ENCODE assay signal across 1 cellular context in genomic region chr21:35840949-35841348, GRCh38.
TF ChIP-seq lines count a peak whose summit lies in the region.

No MANE protein-coding gene starts in this region.

TF ChIP-seq in GM23338, 12 proteins besides CTCF, POLR2A, EP300 and RAD21 (continued from another document):
- TF ChIP-seq ETS1 (IDR thresholded peaks at IDR 0.05), result no peak
- TF ChIP-seq POLR2AphosphoS5 (IDR thresholded peaks at IDR 0.05; ENCODE audit: low read depth), result no peak
- TF ChIP-seq REST (IDR thresholded peaks at IDR 0.05; ENCODE audit: unreplicated experiment), result no peak
- TF ChIP-seq ZNF114 (CRISPR knock-in tag; IDR thresholded peaks at IDR 0.05), result no peak
- no peak for TF ChIP-seq CREB1 (CRISPR knock-in tag; IDR thresholded peaks at IDR 0.05; ENCODE audit: low read depth)
- TF ChIP-seq ZNF331 (CRISPR knock-in tag; IDR thresholded peaks at IDR 0.05; ENCODE audit: low read depth), result no peak
- TF ChIP-seq NANOG (IDR thresholded peaks at IDR 0.05; ENCODE audit: borderline replicate concordance), result no peak
- TF ChIP-seq EZH2 (IDR thresholded peaks at IDR 0.05; ENCODE audit: low read depth, unreplicated experiment), result no peak
- no peak for TF ChIP-seq EZH2phosphoT487 (IDR thresholded peaks at IDR 0.05; ENCODE audit: unreplicated experiment)
- TF ChIP-seq JUNB (IDR thresholded peaks at IDR 0.05; ENCODE audit: unreplicated experiment), result no peak
